Comparison of ENCODE assay signal across 14 cellular contexts in the genomic region with DNA sequence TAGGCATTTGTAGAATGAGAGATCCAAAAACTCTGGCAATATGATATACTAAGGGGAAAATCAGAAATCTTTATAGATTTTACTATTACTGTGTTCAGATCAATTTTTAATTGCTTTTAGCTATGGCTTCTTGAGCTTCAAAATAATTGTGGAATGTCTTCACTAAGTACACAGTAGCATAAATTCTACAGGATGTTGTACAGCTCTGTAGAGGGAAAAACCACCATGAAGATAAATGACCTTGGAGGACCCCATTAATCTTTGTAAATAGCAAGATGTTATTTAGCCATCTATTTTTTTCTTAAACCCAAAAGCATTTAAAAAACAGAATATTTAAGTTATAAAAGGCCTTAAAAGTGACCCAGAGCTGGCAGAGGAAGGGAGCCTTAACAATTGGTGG.
"Had no signal": no experiment of that assay in that cellular context is flagged by ENCODE, and none has a peak within 500 bp of the region (broad histone marks: within the 10 kb centered on the region; RNA-seq: fewer than 3 reads in every experiment).

No MANE protein-coding gene starts in this region.

- DNase-seq: activated CD4-positive, alpha-beta T cell treated with anti-CD3 and anti-CD28 coated beads, Interleukin-2, amount 50 U/mL, for 4 hours; activated gamma-delta T cell treated with Interleukin-2 at 50 U/mL for 16 hours; activated naive CD8-positive, alpha-beta T cell treated with anti-CD3 and anti-CD28 coated beads for 36 hours; activated T-cell treated with anti-CD3 and anti-CD28 coated beads for 4 hours; cerebellar nuclear complex; effector CD8-positive, alpha-beta T cell; heart right ventricle; midbrain; psoas muscle; right cardiac atrium; stimulated activated CD4-positive, alpha-beta T cell treated with anti-CD3 and anti-CD28 coated beads, Interleukin-4, amount 100 ng/mL, for 24 hours; stomach had no signal

- H3K4me2 ChIP-seq: neural progenitor cell had no signal

- H2AFZ ChIP-seq: neural progenitor cell had no signal

- H3K4me1 ChIP-seq: heart right ventricle, neural progenitor cell, psoas muscle, stomach had no signal

- FAIRE-seq: TTC549 had no signal

- H3K27me3 ChIP-seq: heart right ventricle, neural progenitor cell, stomach had no signal

- ATAC-seq: heart right ventricle, psoas muscle, right cardiac atrium had no signal

- H3K36me3 ChIP-seq: heart right ventricle, neural progenitor cell, stomach had no signal

- H3K9me3 ChIP-seq: psoas muscle had no signal

- H3K9ac ChIP-seq: neural progenitor cell had no signal

- H3K27ac ChIP-seq: heart right ventricle, neural progenitor cell, psoas muscle, stomach had no signal

- H3K4me3 ChIP-seq: heart right ventricle, neural progenitor cell, psoas muscle, stomach had no signal
